ENCODE assay signal across 8 cellular contexts in genomic region chr1:150186789-150187559, GRCh38. TPM values are rescaled to one million over a fixed set of nuclear protein-coding genes. Genes with fewer than 3 reads are reported as not detected.
DNase-seq lines count a peak whose midpoint lies in the region; ATAC-seq and TF ChIP-seq lines count a peak whose summit lies in the region.

No MANE protein-coding gene starts in this region.

- TF ChIP-seq CTCF in mucosa of descending colon (IDR thresholded peaks at IDR 0.05) = no peak

- H3K36me3 ChIP-seq in mucosa of descending colon (ENCODE audit: low read depth) = no peaks in the 10 kb centered on the region

- no peaks in the 10 kb centered on the region for H3K36me3 Mint-ChIP-seq in activated CD4-positive, alpha-beta T cell treated with anti-CD3 and anti-CD28 coated beads, Interleukin-2, amount 10 ng/mL, durations not matched to agents 24 days and 14 days (ENCODE audit: low read depth)
- H3K36me3 Mint-ChIP-seq in T-helper 17 cell (ENCODE audit: low read depth) = no peaks in the 10 kb centered on the region

- ATAC-seq in T-helper 17 cell (peak; percentile 86), mucosa of descending colon (peak; percentile 73), HG03460 (IDR thresholded peaks at IDR 0.05; ENCODE audit: unreplicated experiment) (no peak), HG03378 (IDR thresholded peaks at IDR 0.05; ENCODE audit: unreplicated experiment) (no peak)

- no peak overlapping the region for H3K4me3 ChIP-seq in mucosa of descending colon

- peaks cover 5% of the 10 kb centered on the region for H3K4me1 ChIP-seq in mucosa of descending colon (ENCODE audit: low read depth)

- H3K27me3 Mint-ChIP-seq in activated CD4-positive, alpha-beta T cell treated with anti-CD3 and anti-CD28 coated beads, Interleukin-2, amount 10 ng/mL, durations not matched to agents 24 days and 14 days = no peaks in the 10 kb centered on the region
- peaks cover 5% of the 10 kb centered on the region for H3K27me3 Mint-ChIP-seq in T-helper 17 cell

- H3K4me3 Mint-ChIP-seq in activated CD4-positive, alpha-beta T cell treated with anti-CD3 and anti-CD28 coated beads, Interleukin-2, amount 10 ng/mL, durations not matched to agents 24 days and 14 days = peak overlapping the region; percentile 31
- peak overlapping the region; percentile 41 for H3K4me3 Mint-ChIP-seq in T-helper 17 cell

- H3K4me1 Mint-ChIP-seq in activated CD4-positive, alpha-beta T cell treated with anti-CD3 and anti-CD28 coated beads, Interleukin-2, amount 10 ng/mL, durations not matched to agents 24 days and 14 days = peaks cover 10% of the 10 kb centered on the region
- H3K4me1 Mint-ChIP-seq in T-helper 17 cell = peaks cover 5% of the 10 kb centered on the region

- no peak overlapping the region for H3K27ac Mint-ChIP-seq in activated CD4-positive, alpha-beta T cell treated with anti-CD3 and anti-CD28 coated beads, Interleukin-2, amount 10 ng/mL, durations not matched to agents 24 days and 14 days
- peak overlapping the region; percentile 34 for H3K27ac Mint-ChIP-seq in T-helper 17 cell

- intact Hi-C loops in activated CD4-positive, alpha-beta T cell treated with anti-CD3 and anti-CD28 coated beads, Interleukin-2, amount 10 ng/mL, durations not matched to agents 24 days and 14 days (cut with micrococcal nuclease) = loop anchor here (5.0 kb wide), 1 partner anchor 120 kb away; the partner anchor contains the start of gene VPS45
- intact Hi-C loops in mucosa of descending colon (cut with DNase I, micrococcal nuclease) = loop anchor here in 1 of 2 donors (10.0 kb wide), 1 partner anchor 222 kb away; no protein-coding TSS in a partner anchor

- H3K9me3 Mint-ChIP-seq in activated CD4-positive, alpha-beta T cell treated with anti-CD3 and anti-CD28 coated beads, Interleukin-2, amount 10 ng/mL, durations not matched to agents 24 days and 14 days = no peaks in the 10 kb centered on the region

- DNase-seq in activated CD4-positive, alpha-beta T cell treated with anti-CD3 and anti-CD28 coated beads, Interleukin-2, amount 10 ng/mL, durations not matched to agents 24 days and 14 days = no peak
- no peak for DNase-seq in activated CD4-positive, alpha-beta T cell treated with anti-CD3 and anti-CD28 coated beads, Interleukin-2, amount 50 U/mL, for 4 hours
- DNase-seq in NCI-H1694 (lab: John Stamatoyannopoulos, UW) (peak; percentile 76), T-helper 17 cell (no peak), mucosa of descending colon (no peak)
- DNase-seq in effector CD4-positive, alpha-beta T cell = peak; percentile 10

- H3K9me3 ChIP-seq in T-helper 17 cell (ENCODE audit: control insufficient read depth, low read length, poor library complexity, severe bottlenecking) = no peaks in the 10 kb centered on the region
- no peaks in the 10 kb centered on the region for H3K9me3 ChIP-seq in mucosa of descending colon

RNA-seq across cellular contexts. Expression of gene PLEKHO1, which starts 37.3 kb away (rescaled TPM):
- total RNA-seq in activated CD4-positive, alpha-beta T cell treated with anti-CD3 and anti-CD28 coated beads, Interleukin-2, amount 10 ng/mL, durations not matched to agents 24 days and 14 days = 25.2 and 26.4 TPM in 2 replicates
- total RNA-seq in T-helper 17 cell = 100 to 1,000 TPM in 1 of 2 donors, 10 to 100 TPM in 1; 71.4 to 124 TPM
- 100 to 1,000 TPM in 1 of 3 donors, 10 to 100 TPM in 2; 10.0 to 228 (median 21.9) TPM for total RNA-seq in mucosa of descending colon

RNA-seq across cellular contexts. Expression of gene ANP32E, which starts 48.9 kb away (rescaled TPM):
- total RNA-seq in activated CD4-positive, alpha-beta T cell treated with anti-CD3 and anti-CD28 coated beads, Interleukin-2, amount 10 ng/mL, durations not matched to agents 24 days and 14 days = 193 and 201 TPM in 2 replicates
- total RNA-seq in T-helper 17 cell (10 to 100 TPM; 45.4 to 50.2 TPM), mucosa of descending colon (10 to 100 TPM in 2 of 3 donors, 1 to 10 TPM in 1; 7.3 to 23.6 (median 19.4) TPM)

Comparison
In these comparisons a context has a peak if more than half of its experiments do, and no peak if none do; other contexts are left out.
1. DNase-seq: peak in NCI-H1694 (single experiment) and effector CD4-positive, alpha-beta T cell (single experiment); none in activated CD4-positive, alpha-beta T cell treated with anti-CD3 and anti-CD28 coated beads, Interleukin-2, amount 10 ng/mL, durations not matched to agents 24 days and 14 days (single experiment), activated CD4-positive, alpha-beta T cell treated with anti-CD3 and anti-CD28 coated beads, Interleukin-2, amount 50 U/mL, for 4 hours (0 of 2), T-helper 17 cell (0 of 3) and mucosa of descending colon (0 of 3).
2. ATAC-seq: peak in T-helper 17 cell (single experiment) and mucosa of descending colon (single experiment); none in HG03460 (single experiment) and HG03378 (single experiment).